In the genomic region with DNA sequence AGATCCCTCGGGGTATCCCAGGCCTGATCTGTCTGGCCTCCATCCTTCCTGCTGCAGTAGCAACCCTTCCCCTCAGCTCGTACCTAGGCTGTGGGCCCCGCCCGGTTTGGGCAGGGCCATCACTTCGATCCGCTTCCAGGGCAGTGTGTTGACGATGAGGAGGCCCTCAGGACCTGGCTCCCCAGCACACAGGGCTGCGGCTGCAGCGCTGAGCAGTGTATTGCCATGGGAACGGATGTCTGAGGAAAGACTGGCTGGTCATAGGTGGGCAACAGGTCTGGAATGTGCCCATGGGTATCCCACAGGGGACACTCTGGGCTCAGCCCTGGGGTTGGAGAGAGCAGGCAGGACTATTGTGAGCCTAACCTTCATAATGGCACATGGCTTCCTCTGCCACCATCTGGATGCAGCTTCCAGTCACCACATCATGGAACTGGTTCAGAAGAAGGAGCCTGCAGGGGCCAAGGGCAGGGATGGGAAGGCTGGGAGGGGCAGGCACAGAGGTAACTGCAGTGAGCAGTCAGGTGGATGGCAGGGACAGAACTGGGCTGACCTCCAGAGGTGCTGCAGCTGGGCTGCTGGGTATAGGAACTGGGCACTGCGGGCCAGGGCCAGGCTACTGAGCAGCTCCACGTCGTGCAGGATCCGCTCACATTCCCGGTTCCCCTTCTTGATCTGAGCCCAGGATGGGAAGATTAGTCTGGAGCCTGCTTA, we compare ENCODE assay signal across 1 cellular context.
TF ChIP-seq lines count a peak whose summit lies in the region.

No MANE protein-coding gene starts in this region.

TF ChIP-seq in K562, 482 proteins besides CTCF, POLR2A, EP300 and RAD21:
- TF ChIP-seq TAL1 (IDR thresholded peaks at IDR 0.05) (no peak), POLR2G (IDR thresholded peaks at IDR 0.05; ENCODE audit: low read depth, low read length) (peak; percentile 29; the same call in 1 of the 2 replicates), HNRNPL (IDR thresholded peaks at IDR 0.05; ENCODE audit: low read depth, low read length) (no peak)
TF ChIP-seq in K562: peak in this region for 1.
